Comparison of ENCODE assay signal across 8 cellular contexts in genomic region chr22:37659066-37659896, GRCh38. TPM values are rescaled to one million over a fixed set of nuclear protein-coding genes. Genes with fewer than 3 reads are reported as not detected.
DNase-seq lines count a peak whose midpoint lies in the region; ATAC-seq and TF ChIP-seq lines count a peak whose summit lies in the region.

No MANE protein-coding gene starts in this region.

- no peaks in the 10 kb centered on the region for H3K36me3 ChIP-seq in SK-N-SH (replicated peaks in 1 of 2; ENCODE audit: control insufficient read depth in 1 of 2, insufficient read depth in 2 of 2, low read length in 1 of 2)

- H3K27me3 Mint-ChIP-seq in T-cell, result no peaks in the 10 kb centered on the region
- H3K27me3 Mint-ChIP-seq in osteocyte (ENCODE audit: unreplicated experiment), result no peaks in the 10 kb centered on the region

- peaks cover 4% of the 10 kb centered on the region for H3K36me3 Mint-ChIP-seq in T-cell
- H3K36me3 Mint-ChIP-seq in osteocyte (ENCODE audit: unreplicated experiment), result no peaks in the 10 kb centered on the region

- H3F3A ChIP-seq in SK-N-SH (replicated peaks; ENCODE audit: insufficient read depth), result peaks cover 20% of the 10 kb centered on the region

- H3K4me1 ChIP-seq in SK-N-SH (ENCODE audit: control insufficient read depth in 1 of 2, insufficient read depth in 2 of 2, low read depth in 1 of 2, low read length in 1 of 2), result peaks cover 19 to 37% of the 10 kb centered on the region in 2 experiments; a peak in 3 of 4 replicates

- ATAC-seq in SK-N-SH treated with all-trans-retinoic acid at 6 μM for 48 hours (no peak), HG02678 (IDR thresholded peaks at IDR 0.05; ENCODE audit: unreplicated experiment) (peak; percentile 18), T-cell (replicated peaks in 1 of 4) (peak in 2 of 4 experiments; percentile 6 to 13), HG03108 (IDR thresholded peaks at IDR 0.05; ENCODE audit: unreplicated experiment) (no peak)

- H3K4me2 ChIP-seq in SK-N-SH, result peak overlapping the region; percentile 93

- H3K79me2 ChIP-seq in SK-N-SH (ENCODE audit: insufficient read depth), result peaks cover 49% of the 10 kb centered on the region

- WGBS in SK-N-SH (ENCODE audit: low lambda C conversion rate), result 2% methylated on average over 14 of the region's 68 CpGs

- CTCF ChIA-PET in SK-N-SH (lab: Yijun Ruan, JAX) (interaction anchor here (0.6 to 44.3 kb wide), 10 partner anchors 11 to 95 kb away, joined by 3 to 898 read pairs (median 4); partner anchors contain the start of genes LGALS1, NOL12, SH3BP1 and TRIOBP), T-cell (lab: Charles Lee) (interaction anchor here in 1 of 2 donors (0.6 to 4.2 kb wide), 10 partner anchors 13 to 130 kb away, joined by 3 to 61 read pairs (median 7); partner anchors contain the start of genes LGALS1 and NOL12)

- H2AFZ ChIP-seq in SK-N-SH (ENCODE audit: low read depth), result no peak overlapping the region

- no peaks in the 10 kb centered on the region for H3K9me3 Mint-ChIP-seq in T-cell
- no peaks in the 10 kb centered on the region for H3K9me3 Mint-ChIP-seq in osteocyte (ENCODE audit: unreplicated experiment)

- no peak for TF ChIP-seq CTCF in SK-N-SH (IDR thresholded peaks at IDR 0.05)
- TF ChIP-seq CTCF in osteocyte (IDR thresholded peaks at IDR 0.05), result no peak

- DNase-seq in SK-N-SH (peak; percentile 72), T-cell (no peak), erythroblast (lab: John Stamatoyannopoulos, UW) (peak; percentile 45 to 58), osteocyte (ENCODE audit: extremely low spot score, unreplicated experiment) (peak; percentile 82), NCI-H2107 (lab: John Stamatoyannopoulos, UW) (no peak)

- H3K9ac ChIP-seq in SK-N-SH, result peak overlapping the region; percentile 67

- H3K27me3 ChIP-seq in SK-N-SH (ENCODE audit: insufficient read depth), result no peaks in the 10 kb centered on the region

- TF ChIP-seq EP300 in SK-N-SH (IDR thresholded peaks at IDR 0.05; ENCODE audit: borderline replicate concordance in 1 of 2, low read depth in 1 of 2, low read length in 1 of 2), result no peak

- H3K27ac Mint-ChIP-seq in T-cell, result peak overlapping the region; percentile 9 to 23
- no peak overlapping the region for H3K27ac Mint-ChIP-seq in osteocyte (ENCODE audit: unreplicated experiment)

- H3K4me3 Mint-ChIP-seq in T-cell, result peak overlapping the region; percentile 74 to 81 (median 78)
- H3K4me3 Mint-ChIP-seq in osteocyte (ENCODE audit: unreplicated experiment), result peak overlapping the region; percentile 74

- H3K27ac ChIP-seq in SK-N-SH (ENCODE audit: low read depth in 2 of 2, low read length in 1 of 2), result peak overlapping the region in 1 of 2 experiments; percentile 68; a peak in 1 of 4 replicates

- POLR2A ChIA-PET in SK-N-SH (lab: Yijun Ruan, JAX) (interaction anchor here (1.0 to 2.7 kb wide), 9 partner anchors 8 to 148 kb away, joined by 3 to 28 read pairs (median 7); partner anchors contain the start of genes GCAT, LGALS1 and NOL12), T-cell (lab: Charles Lee) (no interaction called here)

- peak overlapping the region; percentile 67 to 70 for H3K4me3 ChIP-seq in SK-N-SH (ENCODE audit: low read depth in 2 of 2, low read length in 1 of 2)

- H3K9me2 ChIP-seq in SK-N-SH, result no peaks in the 10 kb centered on the region

- peaks cover 22% of the 10 kb centered on the region; the same call in 1 of the 2 replicates for H4K20me1 ChIP-seq in SK-N-SH (ENCODE audit: insufficient read depth)

- no peak for TF ChIP-seq POLR2A in erythroblast (IDR thresholded peaks at IDR 0.05; ENCODE audit: low read length)

- H3K4me1 Mint-ChIP-seq in T-cell (peaks cover 40 to 42% (median 42%) of the 10 kb centered on the region in 3 donors), osteocyte (ENCODE audit: unreplicated experiment) (peaks cover 39% of the 10 kb centered on the region)

- no peaks in the 10 kb centered on the region for H3K9me3 ChIP-seq in SK-N-SH

- TF ChIP-seq RAD21 in SK-N-SH (IDR thresholded peaks at IDR 0.05; ENCODE audit: low read length), result no peak

TF ChIP-seq in SK-N-SH, 30 proteins besides CTCF, POLR2A, EP300 and RAD21:
- TF ChIP-seq ELF1 (IDR thresholded peaks at IDR 0.05) (no peak), NRF1 (IDR thresholded peaks at IDR 0.05; ENCODE audit: low read depth, low read length) (peak; percentile 56; the same call in 1 of the 2 replicates), USF1 (IDR thresholded peaks at IDR 0.05; ENCODE audit: borderline replicate concordance, low read depth) (no peak), SIN3A (IDR thresholded peaks at IDR 0.05; ENCODE audit: borderline replicate concordance, low read depth, low read length) (peak; percentile 28; the same call in 1 of the 2 replicates)

TF ChIP-seq in SK-N-SH treated with all-trans-retinoic acid at 6 μM for 48 hours, 23 proteins besides CTCF, POLR2A, EP300 and RAD21 (continues in another document):
- TF ChIP-seq PPARA (CRISPR knock-in tag; IDR thresholded peaks at IDR 0.05; ENCODE audit: borderline replicate concordance) (no peak), ZFP3 (CRISPR knock-in tag; IDR thresholded peaks at IDR 0.05) (no peak), CREB5 (CRISPR knock-in tag; IDR thresholded peaks at IDR 0.05; ENCODE audit: low read depth) (no peak), ZNF565 (CRISPR knock-in tag; conservative IDR thresholded peaks at IDR 0.05; ENCODE audit: low read depth) (no peak), ARNTL (CRISPR knock-in tag; IDR thresholded peaks at IDR 0.05; ENCODE audit: borderline replicate concordance, low read depth) (no peak), BACH2 (CRISPR knock-in tag; IDR thresholded peaks at IDR 0.05; ENCODE audit: borderline replicate concordance) (no peak), SNAI2 (CRISPR knock-in tag; IDR thresholded peaks at IDR 0.05) (no peak), TCF4 (CRISPR knock-in tag; IDR thresholded peaks at IDR 0.05; ENCODE audit: borderline replicate concordance) (no peak), CSDC2 (CRISPR knock-in tag; IDR thresholded peaks at IDR 0.05) (no peak), ISL1 (CRISPR knock-in tag; IDR thresholded peaks at IDR 0.05) (no peak), PATZ1 (CRISPR knock-in tag; IDR thresholded peaks at IDR 0.05; ENCODE audit: borderline replicate concordance) (no peak)

RNA-seq across cellular contexts. Expression of gene PDXP, which starts 0.8 kb away (rescaled TPM):
- polyA plus RNA-seq in SK-N-SH (2012; rRNA removed), result 22.5 and 24.5 TPM in 2 replicates
- polyA plus RNA-seq in SK-N-SH (2012; cell fraction: cytosol; rRNA removed), result 13.3 and 20.5 TPM in 2 replicates
- 7.5 and 7.9 TPM in 2 replicates for polyA plus RNA-seq in SK-N-SH (2012; cell fraction: nucleus; rRNA removed)
- total RNA-seq in T-cell (10 to 100 TPM in 3 of 5 donors, 1 to 10 TPM in 2; 3.1 to 11.3 (median 10.7) TPM), osteocyte (16.5 and 16.6 TPM in 2 replicates)

RNA-seq across cellular contexts. Expression of gene LGALS1, which starts 16.2 kb away (rescaled TPM):
- polyA plus RNA-seq in SK-N-SH (2012; rRNA removed), result 9,680 and 12,045 TPM in 2 replicates
- 4,725 and 6,471 TPM in 2 replicates for polyA plus RNA-seq in SK-N-SH (2012; cell fraction: cytosol; rRNA removed)
- polyA plus RNA-seq in SK-N-SH (2012; cell fraction: nucleus; rRNA removed), result 4,064 and 4,989 TPM in 2 replicates
- total RNA-seq in T-cell, result 100 to 1,000 TPM in 2 of 5 donors, 10 to 100 TPM in 3; 39.5 to 206 (median 99.2) TPM
- total RNA-seq in osteocyte, result 1,199 and 1,246 TPM in 2 replicates

RNA-seq across cellular contexts. Expression of gene SH3BP1, which starts 19.8 kb away (rescaled TPM):
- 8.6 and 8.9 TPM in 2 replicates for polyA plus RNA-seq in SK-N-SH (2012; rRNA removed)
- 5.9 and 10.2 TPM in 2 replicates for polyA plus RNA-seq in SK-N-SH (2012; cell fraction: cytosol; rRNA removed)
- 28.2 and 29.7 TPM in 2 replicates for polyA plus RNA-seq in SK-N-SH (2012; cell fraction: nucleus; rRNA removed)
- total RNA-seq in T-cell (100 to 1,000 TPM in 1 of 5 donors, 10 to 100 TPM in 4; 91.3 to 111 (median 93.6) TPM), osteocyte (6.9 and 8.3 TPM in 2 replicates)

RNA-seq across cellular contexts. Expression of gene NOL12, which starts 26.9 kb away (rescaled TPM):
- polyA plus RNA-seq in SK-N-SH (2012; rRNA removed), result 48.2 and 52.2 TPM in 2 replicates
- 40.0 and 45.5 TPM in 2 replicates for polyA plus RNA-seq in SK-N-SH (2012; cell fraction: cytosol; rRNA removed)
- 141 and 151 TPM in 2 replicates for polyA plus RNA-seq in SK-N-SH (2012; cell fraction: nucleus; rRNA removed)
- total RNA-seq in T-cell (10 to 100 TPM; 29.2 to 52.4 (median 47.5) TPM), osteocyte (18.5 and 22.7 TPM in 2 replicates)

RNA-seq across cellular contexts. Expression of gene TRIOBP, which starts 37.6 kb away (rescaled TPM):
- polyA plus RNA-seq in SK-N-SH (2012; rRNA removed), result 43.6 and 47.3 TPM in 2 replicates
- polyA plus RNA-seq in SK-N-SH (2012; cell fraction: cytosol; rRNA removed), result 23.6 and 36.7 TPM in 2 replicates
- 51.7 and 58.8 TPM in 2 replicates for polyA plus RNA-seq in SK-N-SH (2012; cell fraction: nucleus; rRNA removed)
- 10 to 100 TPM; 14.5 to 36.8 (median 31.1) TPM for total RNA-seq in T-cell
- total RNA-seq in osteocyte, result 103 and 105 TPM in 2 replicates

Comparison
In these comparisons a context has a peak if more than half of its experiments do, and no peak if none do; other contexts are left out.
1. DNase-seq: peak in SK-N-SH (single experiment), erythroblast (2 of 2) and osteocyte (single experiment); none in T-cell (0 of 34) and NCI-H2107 (single experiment).